Comparison of ENCODE assay signal across 10 cellular contexts in genomic region chr2:212548459-212548815, GRCh38. TPM values are rescaled to one million over a fixed set of nuclear protein-coding genes. Genes with fewer than 3 reads are reported as not detected.
A peak's percentile ranks its signal among the peaks of the same experiment; 100 is the strongest.
DNase-seq lines count a peak whose midpoint lies in the region; ATAC-seq and TF ChIP-seq lines count a peak whose summit lies in the region.
"Had no signal": no experiment of that assay in that cellular context is flagged by ENCODE, and none has a peak within 500 bp of the region (broad histone marks: within the 10 kb centered on the region; RNA-seq: fewer than 3 reads in every experiment).

No MANE protein-coding gene starts in this region.

- no peak overlapping the region for H3K4me3 Mint-ChIP-seq in CD8-positive, alpha-beta T cell
- H3K4me3 Mint-ChIP-seq: CD4-positive, CD25-positive, alpha-beta regulatory T cell had no signal

- H3K36me3 ChIP-seq in SK-N-SH (replicated peaks in 1 of 2; ENCODE audit: control insufficient read depth in 1 of 2, insufficient read depth in 2 of 2, low read length in 1 of 2) (no peaks in the 10 kb centered on the region), left ventricle myocardium inferior (no peaks in the 10 kb centered on the region), tibial artery (no peaks in the 10 kb centered on the region), ovary (no peaks in the 10 kb centered on the region)
- no peaks in the 10 kb centered on the region for H3K36me3 ChIP-seq in CD8-positive, alpha-beta T cell (ENCODE audit: insufficient read depth, low read length)

- H3K27me3 ChIP-seq in SK-N-SH (ENCODE audit: insufficient read depth), result no peaks in the 10 kb centered on the region
- H3K27me3 ChIP-seq in left ventricle myocardium inferior (ENCODE audit: low read depth), result no peaks in the 10 kb centered on the region
- no peaks in the 10 kb centered on the region for H3K27me3 ChIP-seq in tibial artery
- H3K27me3 ChIP-seq in CD8-positive, alpha-beta T cell (ENCODE audit: insufficient read depth, low read length), result no peaks in the 10 kb centered on the region
- no peaks in the 10 kb centered on the region for H3K27me3 ChIP-seq in ovary

- no peaks in the 10 kb centered on the region for H3K36me3 Mint-ChIP-seq in CD8-positive, alpha-beta T cell
- H3K36me3 Mint-ChIP-seq: CD4-positive, CD25-positive, alpha-beta regulatory T cell had no signal

- TF ChIP-seq RAD21 in SK-N-SH (IDR thresholded peaks at IDR 0.05; ENCODE audit: low read length), result peak; percentile 80

- CTCF ChIA-PET in SK-N-SH (lab: Yijun Ruan, JAX), result interaction anchor here (0.6 to 2.2 kb wide), 7 partner anchors 12 to 1335 kb away, joined by 3 to 14 read pairs (median 6); no protein-coding TSS in a partner anchor
- CTCF ChIA-PET in CD8-positive, alpha-beta T cell (lab: Charles Lee), result no interaction called here

- H3K9me2 ChIP-seq in SK-N-SH, result no peaks in the 10 kb centered on the region

- H3K4me2 ChIP-seq in SK-N-SH, result no peak overlapping the region

- POLR2A ChIA-PET in SK-N-SH (lab: Yijun Ruan, JAX), result no interaction called here
- POLR2A ChIA-PET in CD8-positive, alpha-beta T cell (lab: Charles Lee), result no interaction called here

- WGBS in SK-N-SH (ENCODE audit: low lambda C conversion rate), result 61% methylated on average over 1 of the region's 1 CpG
- WGBS in ovary, 3 donors, result 3 to 5% (median 4%) methylated on average over 1 of the region's 1 CpG

- no peak for ATAC-seq in CD8-positive, alpha-beta T cell

- H3K4me1 Mint-ChIP-seq in CD8-positive, alpha-beta T cell (ENCODE audit: low read depth), result no peaks in the 10 kb centered on the region
- H3K4me1 Mint-ChIP-seq: CD4-positive, CD25-positive, alpha-beta regulatory T cell had no signal

- H3K27ac ChIP-seq in SK-N-SH (ENCODE audit: low read depth in 2 of 2, low read length in 1 of 2) (no peak overlapping the region), left ventricle myocardium inferior (replicated peaks) (no peak overlapping the region), tibial artery (no peak overlapping the region), ovary (no peak overlapping the region)
- no peak overlapping the region for H3K27ac ChIP-seq in CD8-positive, alpha-beta T cell (ENCODE audit: low read depth, low read length)

- no peak for TF ChIP-seq POLR2A in ovary (IDR thresholded peaks at IDR 0.05)

- peak overlapping the region; percentile 36; the same call in 1 of the 2 replicates for H2AFZ ChIP-seq in SK-N-SH (ENCODE audit: low read depth)

- TF ChIP-seq EP300 in SK-N-SH (IDR thresholded peaks at IDR 0.05; ENCODE audit: borderline replicate concordance in 1 of 2, low read depth in 1 of 2, low read length in 1 of 2) (no peak), ovary (IDR thresholded peaks at IDR 0.05) (no peak)

- intact Hi-C loops in left ventricle myocardium inferior (cut with micrococcal nuclease), result no loop called here
- intact Hi-C loops in tibial artery (cut with DNase I; ENCODE audit: low total_unique reads), result loop anchor here (2.0 to 10.0 kb wide), 2 partner anchors 404 to 804 kb away; no protein-coding TSS in a partner anchor
- intact Hi-C loops in CD8-positive, alpha-beta T cell (cut with DNase I, micrococcal nuclease), result no loop called here
- intact Hi-C loops in ovary (cut with DNase I), result no loop called here

- peak; percentile 67 for TF ChIP-seq CTCF in SK-N-SH (IDR thresholded peaks at IDR 0.05)
- peak; percentile 62 for TF ChIP-seq CTCF in left ventricle myocardium inferior (IDR thresholded peaks at IDR 0.05; ENCODE audit: borderline replicate concordance)
- peak; percentile 60 to 69 for TF ChIP-seq CTCF in tibial artery (IDR thresholded peaks at IDR 0.05)
- TF ChIP-seq CTCF in CD8-positive, alpha-beta T cell (IDR thresholded peaks at IDR 0.05), result no peak
- TF ChIP-seq CTCF in ovary (IDR thresholded peaks at IDR 0.05), result no peak

- no peaks in the 10 kb centered on the region for H3K79me2 ChIP-seq in SK-N-SH (ENCODE audit: insufficient read depth)

- no peak overlapping the region for H3K9ac ChIP-seq in SK-N-SH

- H3K4me3 ChIP-seq in SK-N-SH (ENCODE audit: low read depth in 2 of 2, low read length in 1 of 2) (no peak overlapping the region), left ventricle myocardium inferior (no peak overlapping the region), tibial artery (no peak overlapping the region), ovary (no peak overlapping the region)
- no peak overlapping the region for H3K4me3 ChIP-seq in CD8-positive, alpha-beta T cell (ENCODE audit: low read depth, low read length)

- no peak overlapping the region for H3K27ac Mint-ChIP-seq in CD8-positive, alpha-beta T cell
- H3K27ac Mint-ChIP-seq: CD4-positive, CD25-positive, alpha-beta regulatory T cell had no signal

- H3K4me1 ChIP-seq in SK-N-SH (ENCODE audit: control insufficient read depth in 1 of 2, insufficient read depth in 2 of 2, low read depth in 1 of 2, low read length in 1 of 2), result peaks cover 0 to 8% of the 10 kb centered on the region in 2 experiments; a peak in 2 of 4 replicates
- peaks cover 7% of the 10 kb centered on the region for H3K4me1 ChIP-seq in left ventricle myocardium inferior
- peaks cover 0 to 11% (median 3%) of the 10 kb centered on the region in 4 donors for H3K4me1 ChIP-seq in tibial artery
- no peaks in the 10 kb centered on the region for H3K4me1 ChIP-seq in CD8-positive, alpha-beta T cell (ENCODE audit: insufficient read depth, low read length)
- H3K4me1 ChIP-seq in ovary (ENCODE audit: insufficient read depth), result no peaks in the 10 kb centered on the region

- H4K20me1 ChIP-seq in SK-N-SH (ENCODE audit: insufficient read depth), result no peaks in the 10 kb centered on the region

- DNase-seq in NCI-H2029 treated with DMSO at 0.1 percent for 48 hours (lab: John Stamatoyannopoulos, UW) (peak; percentile 27), NCI-H2029 (lab: John Stamatoyannopoulos, UW) (no peak), SK-N-SH (peak; percentile 28), left ventricle myocardium inferior (no peak), tibial artery (no peak), ovary (no peak), ecto neural progenitor cell (ENCODE audit: low spot score) (no peak)
- DNase-seq in CD8-positive, alpha-beta T cell, result no peak
- DNase-seq: activated effector memory CD4-positive, alpha-beta T cell treated with Interleukin-2 at 50 U/mL for 16 hours; CD4-positive, CD25-positive, alpha-beta regulatory T cell had no signal

- H3K9me3 ChIP-seq in SK-N-SH (no peaks in the 10 kb centered on the region), left ventricle myocardium inferior (replicated peaks) (no peaks in the 10 kb centered on the region), tibial artery (no peaks in the 10 kb centered on the region), ovary (no peaks in the 10 kb centered on the region)
- no peaks in the 10 kb centered on the region for H3K9me3 ChIP-seq in CD8-positive, alpha-beta T cell (ENCODE audit: low read length)

- H3K27me3 Mint-ChIP-seq in CD8-positive, alpha-beta T cell (ENCODE audit: low read depth), result no peaks in the 10 kb centered on the region

- H3K9me3 Mint-ChIP-seq in CD8-positive, alpha-beta T cell, result no peaks in the 10 kb centered on the region

- H3F3A ChIP-seq in SK-N-SH (replicated peaks; ENCODE audit: insufficient read depth), result no peaks in the 10 kb centered on the region

TF ChIP-seq in SK-N-SH, 30 proteins besides CTCF, POLR2A, EP300 and RAD21:
- no peak for TF ChIP-seq TCF12 (IDR thresholded peaks at IDR 0.05)
- peak; percentile 58 for TF ChIP-seq SMC3 (IDR thresholded peaks at IDR 0.05; ENCODE audit: low read depth, low read length)

RNA-seq across cellular contexts. Expression of gene ERBB4, which starts 9.8 kb away (rescaled TPM):
- polyA plus RNA-seq in SK-N-SH (2012; rRNA removed) (0.05 TPM in 2 replicates), ovary (1 to 10 TPM in 1 of 2 donors, under 1 TPM in 1; 0.08 to 1.2 TPM)
- polyA plus RNA-seq in SK-N-SH (2012; cell fraction: cytosol; rRNA removed), result 0.05 and 0.08 TPM in 2 replicates
- 0.11 TPM in 1 of 2 replicates, not detected in the other for polyA plus RNA-seq in SK-N-SH (2012; cell fraction: nucleus; rRNA removed)
- total RNA-seq in left ventricle myocardium inferior (8.3 TPM), ovary (10 to 100 TPM in 1 of 7 donors, 1 to 10 TPM in 3, under 1 TPM in 3; 0.25 to 22.3 (median 1.3) TPM)
- total RNA-seq in CD8-positive, alpha-beta T cell, result not detected
- total RNA-seq: CD4-positive, CD25-positive, alpha-beta regulatory T cell had no signal
- polyA plus RNA-seq: CD4-positive, CD25-positive, alpha-beta regulatory T cell had no signal

Comparison
In these comparisons a context has a peak if more than half of its experiments do, and no peak if none do; other contexts are left out.
1. DNase-seq: peak in NCI-H2029 treated with DMSO at 0.1 percent for 48 hours (single experiment) and SK-N-SH (single experiment); none in NCI-H2029 (single experiment), left ventricle myocardium inferior (single experiment), tibial artery (0 of 2), CD8-positive, alpha-beta T cell (0 of 7), ovary (0 of 5) and ecto neural progenitor cell (single experiment).
2. CTCF ChIP-seq: peak in SK-N-SH (single experiment), left ventricle myocardium inferior (single experiment) and tibial artery (2 of 2); none in CD8-positive, alpha-beta T cell (single experiment) and ovary (0 of 3).